8 cellular contexts compared by ENCODE assay signal in genomic region chr6:63635165-63635562, GRCh38. TPM values are rescaled to one million over a fixed set of nuclear protein-coding genes. Genes with fewer than 3 reads are reported as not detected.
DNase-seq lines count a peak whose midpoint lies in the region; ATAC-seq and TF ChIP-seq lines count a peak whose summit lies in the region.

No MANE protein-coding gene starts in this region.

- in situ Hi-C loops in gastrocnemius medialis (cut with MboI; ENCODE audit: low sequenced_read_pairs in 4 of 4): loop anchor here in 1 of 4 donors (10.0 kb wide), 1 partner anchor 60 kb away; the partner anchor contains the start of genes LOC128125822 and PTP4A1

- intact Hi-C loops in esophagus squamous epithelium (cut with DNase I): no loop called here
- intact Hi-C loops in gastrocnemius medialis (cut with DNase I; ENCODE audit: low total_unique reads): loop anchor here (2.0 to 5.0 kb wide), 3 partner anchors 38 to 62 kb away; partner anchors contain the start of genes LOC128125822 and PTP4A1

- H3K4me3 ChIP-seq in esophagus squamous epithelium: peak overlapping the region; percentile 80 to 95 (median 90)
- peak overlapping the region; percentile 76 to 93 (median 83) for H3K4me3 ChIP-seq in gastrocnemius medialis

- H3K27ac ChIP-seq in RWPE1 (peak overlapping the region; percentile 95), esophagus squamous epithelium (peak overlapping the region; percentile 93 to 98 (median 95)), gastrocnemius medialis (peak overlapping the region; percentile 92 to 98 (median 96))

- H3K4me1 ChIP-seq in esophagus squamous epithelium (peaks cover 0 to 46% (median 29%) of the 10 kb centered on the region in 3 donors), gastrocnemius medialis (peaks cover 32 to 38% of the 10 kb centered on the region in 2 donors)

- no peaks in the 10 kb centered on the region for H3K36me3 ChIP-seq in esophagus squamous epithelium
- no peaks in the 10 kb centered on the region for H3K36me3 ChIP-seq in gastrocnemius medialis

- POLR2A ChIA-PET in RWPE1 (lab: Yijun Ruan, JAX; ENCODE audit: low non-redundant PET): interaction anchor here (0.6 kb wide), 1 partner anchor 28 kb away, joined by 3 read pairs; no protein-coding TSS in a partner anchor

- ATAC-seq in GM18511 (IDR thresholded peaks at IDR 0.05; ENCODE audit: unreplicated experiment) (peak; percentile 23), HG02678 (IDR thresholded peaks at IDR 0.05; ENCODE audit: unreplicated experiment) (peak; percentile 24), gastrocnemius medialis (peak; percentile 8 to 15)

- H3K27me3 ChIP-seq in esophagus squamous epithelium (no peaks in the 10 kb centered on the region), gastrocnemius medialis (no peaks in the 10 kb centered on the region)

- CTCF ChIA-PET in RWPE1 (lab: Yijun Ruan, JAX): interaction anchor here (0.5 to 1.2 kb wide), 3 partner anchors 47 to 168 kb away, joined by 3 to 5 read pairs (median 3); no protein-coding TSS in a partner anchor

- DNase-seq in RWPE1 (ENCODE audit: low spot score) (no peak), esophagus squamous epithelium (lab: John Stamatoyannopoulos, UW) (no peak), gastrocnemius medialis (no peak), NCI-H2029 treated with DMSO at 0.1 percent for 48 hours (lab: John Stamatoyannopoulos, UW) (no peak), putamen (ENCODE audit: low spot score) (no peak)
- DNase-seq in activated CD4-positive, alpha-beta T cell treated with anti-CD3 and anti-CD28 coated beads, Interleukin-2, amount 50 U/mL, for 4 hours: no peak

- no peaks in the 10 kb centered on the region for H3K9me3 ChIP-seq in esophagus squamous epithelium
- H3K9me3 ChIP-seq in gastrocnemius medialis: no peaks in the 10 kb centered on the region

- 0 to 4% methylated on average over 2 to 4 of the region's 4 CpGs for WGBS in esophagus squamous epithelium, 2 donors

- TF ChIP-seq CTCF in RWPE1 (conservative IDR thresholded peaks at IDR 0.05; ENCODE audit: low read depth) (no peak), esophagus squamous epithelium (IDR thresholded peaks at IDR 0.05) (no peak), gastrocnemius medialis (IDR thresholded peaks at IDR 0.05 in 4 of 5, conservative IDR thresholded peaks at IDR 0.05 in 1 of 5) (no peak)

- no peak for TF ChIP-seq POLR2A in esophagus squamous epithelium (IDR thresholded peaks at IDR 0.05)
- TF ChIP-seq POLR2A in gastrocnemius medialis (IDR thresholded peaks at IDR 0.05): no peak

RNA-seq across cellular contexts. Expression of gene PHF3, which starts 0.4 kb away (rescaled TPM):
- total RNA-seq in esophagus squamous epithelium (10 to 100 TPM; 17.6 to 53.2 (median 26.7) TPM), gastrocnemius medialis (10 to 100 TPM; 49.4 to 73.1 (median 61.9) TPM)
